ENCODE assay signal across 1 cellular context in genomic region chr5:177507596-177508216, GRCh38.
TF ChIP-seq lines count a peak whose summit lies in the region.

No MANE protein-coding gene starts in this region.

TF ChIP-seq in GM12878, 131 proteins besides CTCF, POLR2A, EP300 and RAD21:
- 0 out of 2 replicates have a peak, but pooled peaks have one; percentile 9 for TF ChIP-seq CBFB (IDR thresholded peaks at IDR 0.05; ENCODE audit: low read depth)
- TF ChIP-seq NR2C1 (IDR thresholded peaks at IDR 0.05) = no peak
- peak; percentile 41; the same call in 1 of the 2 replicates for TF ChIP-seq PKNOX1 (IDR thresholded peaks at IDR 0.05)
- TF ChIP-seq SPI1 (IDR thresholded peaks at IDR 0.05; ENCODE audit: borderline replicate concordance, insufficient read depth, low read depth, low read length) = peak; percentile 15; the same call in 1 of the 2 replicates
- TF ChIP-seq USF2 (IDR thresholded peaks at IDR 0.05; ENCODE audit: borderline replicate concordance, low read depth, low read length) = no peak
- TF ChIP-seq ZNF687 (IDR thresholded peaks at IDR 0.05) = 0 out of 2 replicates have a peak, but pooled peaks have one; percentile 8
- TF ChIP-seq POLR2AphosphoS2 (IDR thresholded peaks at IDR 0.05; ENCODE audit: low read depth, low read length) = 0 out of 2 replicates have a peak, but pooled peaks have one; percentile 10
- TF ChIP-seq NKRF (conservative IDR thresholded peaks at IDR 0.05) = 0 out of 2 replicates have a peak, but pooled peaks have one; percentile 39
- TF ChIP-seq IKZF1 (conservative IDR thresholded peaks at IDR 0.05) = peak; percentile 38; the same call in 1 of the 2 replicates
- peak; percentile 41 for TF ChIP-seq EED (IDR thresholded peaks at IDR 0.05; ENCODE audit: low read depth)
- peak; percentile 47; the same call in 1 of the 2 replicates for TF ChIP-seq MXI1 (IDR thresholded peaks at IDR 0.05; ENCODE audit: low read depth, low read length)
